ENCODE assay signal across 28 cellular contexts in genomic region chr4:43525646-43526045, GRCh38.
"Had no signal": no experiment of that assay in that cellular context is flagged by ENCODE, and none has a peak within 500 bp of the region (broad histone marks: within the 10 kb centered on the region; RNA-seq: fewer than 3 reads in every experiment).

No MANE protein-coding gene starts in this region.

- H2AFZ ChIP-seq: neural progenitor cell, parathyroid adenoma had no signal

- H3K36me3 ChIP-seq: neural progenitor cell, ovary, spleen, suprapubic skin, tibial artery, transverse colon, upper lobe of right lung, uterus had no signal

- H3K4me1 ChIP-seq: neural progenitor cell, parathyroid adenoma, psoas muscle, spleen, suprapubic skin, testis, tibial artery, transverse colon, upper lobe of right lung, uterus had no signal

- H3K4me2 ChIP-seq: neural progenitor cell, smooth muscle cell had no signal

- H3K27ac ChIP-seq: neural progenitor cell, ovary, parathyroid adenoma, psoas muscle, skin epidermis, spleen, suprapubic skin, testis, tibial artery, transverse colon, upper lobe of right lung, uterus had no signal

- H3K9ac ChIP-seq: neural progenitor cell, parathyroid adenoma had no signal

- DNase-seq: natural killer cell; occipital lobe; ovary; posterior cingulate gyrus; psoas muscle; right cardiac atrium; spleen; stimulated activated CD4-positive, alpha-beta T cell treated with anti-CD3 and anti-CD28 coated beads, Interleukin-12 subunit alpha, Interleukin-12 subunit beta, amount 100 ng/mL, for 4 hours; stimulated activated CD4-positive, alpha-beta T cell treated with anti-CD3 and anti-CD28 coated beads, Interleukin-1b, Interleukin-23, amount 100 ng/mL, for 48 hours; stimulated activated CD4-positive, alpha-beta T cell treated with anti-CD3 and anti-CD28 coated beads, Interleukin-4, amount 100 ng/mL, for 1 hour; stimulated activated CD4-positive, alpha-beta T cell treated with anti-CD3 and anti-CD28 coated beads, Interleukin-4, amount 100 ng/mL, for 4 hours; stimulated activated CD8-positive, alpha-beta memory T cell treated with anti-CD3 and anti-CD28 coated beads, Interleukin-4, amount 100 ng/mL, for 48 hours; stimulated activated naive CD4-positive, alpha-beta T cell; stimulated activated naive CD8-positive, alpha-beta T cell treated with anti-CD3 and anti-CD28 coated beads, Interleukin-15, amount 100 ng/mL, for 72 hours; stimulated activated naive CD8-positive, alpha-beta T cell treated with anti-CD3 and anti-CD28 coated beads, Interleukin-15, Interleukin-2, amounts not matched to agents 100 U/mL and 50 U/mL, for 24 hours; substantia nigra; testis; tibial artery; transverse colon; upper lobe of right lung; uterus had no signal

- H3K4me3 ChIP-seq: neural progenitor cell, ovary, psoas muscle, skin epidermis, smooth muscle cell, spleen, suprapubic skin, testis, tibial artery, transverse colon, upper lobe of right lung, uterus had no signal

- ATAC-seq: natural killer cell; psoas muscle; right cardiac atrium; sciatic nerve; stimulated activated memory B cell treated with anti-CD40 and anti-IgM and Interleukin-4, amounts not matched to agents 10 μg/mL and 1 μg/mL and 100 μg/mL, for 72 hours; stimulated activated naive CD8-positive, alpha-beta T cell treated with anti-CD3 and anti-CD28 coated beads, Interleukin-15, amount 100 ng/mL, for 72 hours; stimulated activated naive CD8-positive, alpha-beta T cell treated with anti-CD3 and anti-CD28 coated beads, Interleukin-15, Interleukin-2, amounts not matched to agents 100 U/mL and 50 U/mL, for 24 hours; upper lobe of right lung had no signal

- H3K9me3 ChIP-seq: ovary, psoas muscle, testis, tibial artery, transverse colon, upper lobe of right lung, uterus had no signal

- H3K27me3 ChIP-seq: neural progenitor cell, ovary, spleen, suprapubic skin, testis, tibial artery, transverse colon, upper lobe of right lung had no signal
